In genomic region chr17:35578929-35579448, GRCh38 we compare ENCODE assay signal across 9 cellular contexts. TPM values are rescaled to one million over a fixed set of nuclear protein-coding genes. Genes with fewer than 3 reads are reported as not detected.
DNase-seq lines count a peak whose midpoint lies in the region; ATAC-seq and TF ChIP-seq lines count a peak whose summit lies in the region.
"Had no signal": no experiment of that assay in that cellular context is flagged by ENCODE, and none has a peak within 500 bp of the region (broad histone marks: within the 10 kb centered on the region; RNA-seq: fewer than 3 reads in every experiment).

No MANE protein-coding gene starts in this region.

- H3K36me3 Mint-ChIP-seq in activated T-cell treated with anti-CD3 and anti-CD28 coated beads, Interleukin-2, amount 50 U/mL, for 4 hours (ENCODE audit: insufficient read depth): peaks cover 7% of the 10 kb centered on the region

- H3K27ac ChIP-seq in angular gyrus (ENCODE audit: low read depth, low read length) (peak overlapping the region; percentile 88), right lobe of liver (peak overlapping the region; percentile 80 to 85 (median 84)), tibial nerve (peak overlapping the region; percentile 85 to 90 (median 86))

- no peak for DNase-seq in activated T-cell treated with anti-CD3 and anti-CD28 coated beads, Interleukin-2, amount 50 U/mL, for 4 hours
- no peak for DNase-seq in activated T-cell treated with anti-CD3 and anti-CD28 coated beads, Interleukin-2, amount 50 U/mL, for 1 hour
- no peak for DNase-seq in right lobe of liver
- no peak for DNase-seq in tibial nerve (ENCODE audit: low spot score in 2 of 2)
- DNase-seq in putamen (ENCODE audit: low spot score): no peak

- no peak for TF ChIP-seq POLR2A in right lobe of liver (IDR thresholded peaks at IDR 0.05)
- TF ChIP-seq POLR2A in tibial nerve (IDR thresholded peaks at IDR 0.05): no peak

- 5% methylated on average over 12 of the region's 12 CpGs for WGBS in right lobe of liver (ENCODE audit: insufficient coverage, low coverage, low lambda C conversion rate, missing lambda C conversion rate)
- 6 to 8% methylated on average over 12 of the region's 12 CpGs for WGBS in tibial nerve, 2 donors

- H3K4me1 Mint-ChIP-seq in activated T-cell treated with anti-CD3 and anti-CD28 coated beads, Interleukin-2, amount 50 U/mL, for 4 hours (ENCODE audit: low read depth): peaks cover 25% of the 10 kb centered on the region

- peaks cover 4% of the 10 kb centered on the region for H3K27me3 Mint-ChIP-seq in activated T-cell treated with anti-CD3 and anti-CD28 coated beads, Interleukin-2, amount 50 U/mL, for 4 hours (ENCODE audit: low read depth)

- peak overlapping the region; percentile 65 to 87 (median 81) for H3K4me3 ChIP-seq in right lobe of liver
- peak overlapping the region; percentile 62 to 79 (median 72) for H3K4me3 ChIP-seq in tibial nerve

- H3K4me1 ChIP-seq in right lobe of liver (peaks cover 0 to 10% (median 3%) of the 10 kb centered on the region in 4 donors), tibial nerve (peaks cover 0 to 24% (median 13%) of the 10 kb centered on the region in 4 donors)

- H3K9me3 Mint-ChIP-seq in activated T-cell treated with anti-CD3 and anti-CD28 coated beads, Interleukin-2, amount 50 U/mL, for 4 hours: no peaks in the 10 kb centered on the region

- H3K4me3 Mint-ChIP-seq in activated T-cell treated with anti-CD3 and anti-CD28 coated beads, Interleukin-2, amount 50 U/mL, for 4 hours: peak overlapping the region; percentile 97

- H3K27me3 ChIP-seq in right lobe of liver (no peaks in the 10 kb centered on the region), tibial nerve (no peaks in the 10 kb centered on the region)

- TF ChIP-seq EP300 in tibial nerve (IDR thresholded peaks at IDR 0.05): no peak

- TF ChIP-seq CTCF in right lobe of liver (IDR thresholded peaks at IDR 0.05): no peak
- TF ChIP-seq CTCF in tibial nerve (IDR thresholded peaks at IDR 0.05): no peak

- H3K9me3 ChIP-seq in right lobe of liver: no peaks in the 10 kb centered on the region
- no peaks in the 10 kb centered on the region for H3K9me3 ChIP-seq in tibial nerve

- ATAC-seq in activated T-cell treated with anti-CD3 and anti-CD28 coated beads, Interleukin-2, amount 50 U/mL, for 4 hours: peak in 1 of 2 donors; percentile 22
- ATAC-seq in right lobe of liver (no peak), HG03521 (IDR thresholded peaks at IDR 0.05; ENCODE audit: unreplicated experiment) (no peak), HG03439 (IDR thresholded peaks at IDR 0.05; ENCODE audit: unreplicated experiment) (no peak)

- intact Hi-C loops in right lobe of liver (cut with DNase I): no loop called here

- H3K36me3 ChIP-seq in right lobe of liver (peaks cover 0 to 4% (median under 1%) of the 10 kb centered on the region in 4 donors), tibial nerve (peaks cover 0 to 19% (median 2%) of the 10 kb centered on the region in 3 donors)

RNA-seq across cellular contexts. Expression of gene PEX12, which starts 0.6 kb away (rescaled TPM):
- 1 to 10 TPM; 6.6 to 9.6 (median 9.0) TPM for total RNA-seq in activated T-cell treated with anti-CD3 and anti-CD28 coated beads, Interleukin-2, amount 50 U/mL, for 4 hours
- 1 to 10 TPM; 2.9 to 6.4 (median 4.3) TPM for total RNA-seq in right lobe of liver
- 10 to 100 TPM in 2 of 4 donors, 1 to 10 TPM in 2; 4.2 to 10.8 (median 9.7) TPM for total RNA-seq in tibial nerve

RNA-seq across cellular contexts. Expression of gene AP2B1, which starts 8.1 kb away (rescaled TPM):
- total RNA-seq in activated T-cell treated with anti-CD3 and anti-CD28 coated beads, Interleukin-2, amount 50 U/mL, for 4 hours: 100 to 1,000 TPM; 119 to 129 (median 126) TPM
- total RNA-seq in right lobe of liver: 10 to 100 TPM; 33.8 to 62.7 (median 40.8) TPM
- total RNA-seq in tibial nerve: 10 to 100 TPM; 59.9 to 77.7 (median 62.0) TPM

RNA-seq across cellular contexts. Expression of gene SLFN14, which starts 18.4 kb away (rescaled TPM):
- not detected for total RNA-seq in activated T-cell treated with anti-CD3 and anti-CD28 coated beads, Interleukin-2, amount 50 U/mL, for 4 hours
- total RNA-seq in right lobe of liver: under 1 TPM in 2 of 6 experiments, not detected in 4; 0.12 to 0.42 TPM
- total RNA-seq in tibial nerve: not detected
- total RNA-seq: SK-MEL-5 had no signal

RNA-seq across cellular contexts. Expression of gene SLFN12L, which starts 41.5 kb away (rescaled TPM):
- total RNA-seq in activated T-cell treated with anti-CD3 and anti-CD28 coated beads, Interleukin-2, amount 50 U/mL, for 4 hours: 10 to 100 TPM in 1 of 3 donors, 1 to 10 TPM in 2; 9.0 to 15.1 (median 9.1) TPM
- 1 to 10 TPM in 1 of 6 experiments, under 1 TPM in 4, not detected in 1; 0.32 to 2.6 (median 0.69) TPM for total RNA-seq in right lobe of liver
- 1 to 10 TPM; 1.2 to 2.0 (median 1.4) TPM for total RNA-seq in tibial nerve
- total RNA-seq: SK-MEL-5 had no signal
